11 cellular contexts compared by ENCODE assay signal in genomic region chr6:101605874-101606273, GRCh38.
DNase-seq lines count a peak whose midpoint lies in the region; ATAC-seq and TF ChIP-seq lines count a peak whose summit lies in the region.
"Had no signal": no experiment of that assay in that cellular context is flagged by ENCODE, and none has a peak within 500 bp of the region (broad histone marks: within the 10 kb centered on the region; RNA-seq: fewer than 3 reads in every experiment).

No MANE protein-coding gene starts in this region.

- TF ChIP-seq CTCF in uterus (IDR thresholded peaks at IDR 0.05), result no peak

- H3K4me3 ChIP-seq in uterus, result no peak overlapping the region
- H3K4me3 ChIP-seq: thoracic aorta had no signal

- H3K4me1 ChIP-seq in uterus, result no peaks in the 10 kb centered on the region
- H3K4me1 ChIP-seq: parathyroid adenoma had no signal

- H3K27ac ChIP-seq in uterus, result no peak overlapping the region
- H3K27ac ChIP-seq: parathyroid adenoma, thoracic aorta had no signal

- H3K36me3 ChIP-seq in uterus, result no peaks in the 10 kb centered on the region
- H3K36me3 ChIP-seq: thoracic aorta had no signal

- H3K27me3 ChIP-seq in uterus, result no peaks in the 10 kb centered on the region

- intact Hi-C loops in uterus (cut with DNase I; ENCODE audit: low total_unique reads), result no loop called here

- H3K9me3 ChIP-seq in uterus, result no peaks in the 10 kb centered on the region
- H3K9me3 ChIP-seq: thoracic aorta had no signal

- peak; percentile 13 for DNase-seq in ELR (ENCODE audit: low read depth)
- DNase-seq in SW480 (ENCODE audit: low spot score), result peak; percentile 53
- DNase-seq in putamen (ENCODE audit: low spot score), result no peak
- DNase-seq in NOMO-1 treated with DMSO at 0.1 percent for 48 hours (lab: John Stamatoyannopoulos, UW; ENCODE audit: unreplicated experiment), result no peak
- no peak for DNase-seq in uterus
- no peak for DNase-seq in mesenteric fat pad (ENCODE audit: low spot score)
- DNase-seq: activated CD4-positive, CD25-positive, alpha-beta regulatory T cell had no signal

- ATAC-seq in GM21423 (IDR thresholded peaks at IDR 0.05; ENCODE audit: unreplicated experiment), result peak; percentile 67
- peak; percentile 61 for ATAC-seq in HG03139 (IDR thresholded peaks at IDR 0.05; ENCODE audit: unreplicated experiment)

- TF ChIP-seq POLR2A in uterus (IDR thresholded peaks at IDR 0.05), result no peak

Comparison
In these comparisons a context has a peak if more than half of its experiments do, and no peak if none do; other contexts are left out.
1. DNase-seq: peak in ELR (single experiment) and SW480 (single experiment); none in putamen (single experiment), NOMO-1 treated with DMSO at 0.1 percent for 48 hours (single experiment), uterus (0 of 2) and mesenteric fat pad (single experiment).